ENCODE assay signal across 8 cellular contexts in genomic region chr15:93030430-93031102, GRCh38. TPM values are rescaled to one million over a fixed set of nuclear protein-coding genes. Genes with fewer than 3 reads are reported as not detected.
DNase-seq lines count a peak whose midpoint lies in the region; ATAC-seq and TF ChIP-seq lines count a peak whose summit lies in the region.

No MANE protein-coding gene starts in this region.

- ATAC-seq in GM19351 (IDR thresholded peaks at IDR 0.05; ENCODE audit: unreplicated experiment) (peak; percentile 79), HG03432 (IDR thresholded peaks at IDR 0.05; ENCODE audit: unreplicated experiment) (peak; percentile 79)
- peak; percentile 85 to 87 for ATAC-seq in activated T-cell treated with anti-CD3 and anti-CD28 coated beads, Interleukin-2, amount 50 U/mL, for 4 hours
- peak; percentile 75 to 84 for ATAC-seq in natural killer cell treated with Interleukin-12 subunit alpha and Interleukin-12 subunit beta and Interleukin-15 and Interleukin-18, amount 100 ng/mL, for 72 hours
- peak; percentile 81 for ATAC-seq in stimulated activated naive CD8-positive, alpha-beta T cell treated with anti-CD3 and anti-CD28 coated beads, Interleukin-15, amount 100 ng/mL, for 72 hours

- H3K4me3 Mint-ChIP-seq in activated T-cell treated with anti-CD3 and anti-CD28 coated beads, Interleukin-2, amount 50 U/mL, for 4 hours, result no peak overlapping the region
- H3K4me3 Mint-ChIP-seq in natural killer cell treated with Interleukin-12 subunit alpha and Interleukin-12 subunit beta and Interleukin-15 and Interleukin-18, amount 100 ng/mL, for 72 hours, result no peak overlapping the region
- no peak overlapping the region for H3K4me3 Mint-ChIP-seq in stimulated activated naive CD8-positive, alpha-beta T cell treated with anti-CD3 and anti-CD28 coated beads, Interleukin-15, amount 100 ng/mL, for 72 hours

- peak; percentile 76 for TF ChIP-seq CTCF in OCI-LY1 (IDR thresholded peaks at IDR 0.05; ENCODE audit: low read length)

- H3K36me3 ChIP-seq in OCI-LY1 (ENCODE audit: insufficient read depth, low read length), result peaks cover 19% of the 10 kb centered on the region

- H4K20me1 ChIP-seq in OCI-LY1 (ENCODE audit: insufficient read depth, low read length), result no peaks in the 10 kb centered on the region

- H3K9me3 Mint-ChIP-seq in activated T-cell treated with anti-CD3 and anti-CD28 coated beads, Interleukin-2, amount 50 U/mL, for 4 hours, result no peaks in the 10 kb centered on the region
- H3K9me3 Mint-ChIP-seq in natural killer cell treated with Interleukin-12 subunit alpha and Interleukin-12 subunit beta and Interleukin-15 and Interleukin-18, amount 100 ng/mL, for 72 hours, result no peaks in the 10 kb centered on the region
- no peaks in the 10 kb centered on the region for H3K9me3 Mint-ChIP-seq in stimulated activated naive CD8-positive, alpha-beta T cell treated with anti-CD3 and anti-CD28 coated beads, Interleukin-15, amount 100 ng/mL, for 72 hours

- H3K9me3 ChIP-seq in OCI-LY1 (ENCODE audit: low read length), result no peaks in the 10 kb centered on the region

- H3F3A ChIP-seq in OCI-LY1 (ENCODE audit: insufficient read depth, low read length), result no peaks in the 10 kb centered on the region

- no peak overlapping the region for H3K4me2 ChIP-seq in OCI-LY1 (ENCODE audit: low read length)

- no peak overlapping the region for H2AFZ ChIP-seq in OCI-LY1 (ENCODE audit: low read length)

- no peaks in the 10 kb centered on the region for H3K27me3 Mint-ChIP-seq in activated T-cell treated with anti-CD3 and anti-CD28 coated beads, Interleukin-2, amount 50 U/mL, for 4 hours (ENCODE audit: low read depth)
- no peaks in the 10 kb centered on the region for H3K27me3 Mint-ChIP-seq in natural killer cell treated with Interleukin-12 subunit alpha and Interleukin-12 subunit beta and Interleukin-15 and Interleukin-18, amount 100 ng/mL, for 72 hours
- H3K27me3 Mint-ChIP-seq in stimulated activated naive CD8-positive, alpha-beta T cell treated with anti-CD3 and anti-CD28 coated beads, Interleukin-15, amount 100 ng/mL, for 72 hours, result no peaks in the 10 kb centered on the region

- no peak overlapping the region for H3K27ac Mint-ChIP-seq in natural killer cell treated with Interleukin-12 subunit alpha and Interleukin-12 subunit beta and Interleukin-15 and Interleukin-18, amount 100 ng/mL, for 72 hours
- no peak overlapping the region for H3K27ac Mint-ChIP-seq in stimulated activated naive CD8-positive, alpha-beta T cell treated with anti-CD3 and anti-CD28 coated beads, Interleukin-15, amount 100 ng/mL, for 72 hours

- peaks cover 11% of the 10 kb centered on the region for H3K36me3 Mint-ChIP-seq in activated T-cell treated with anti-CD3 and anti-CD28 coated beads, Interleukin-2, amount 50 U/mL, for 4 hours (ENCODE audit: insufficient read depth)
- H3K36me3 Mint-ChIP-seq in natural killer cell treated with Interleukin-12 subunit alpha and Interleukin-12 subunit beta and Interleukin-15 and Interleukin-18, amount 100 ng/mL, for 72 hours, result peaks cover 2% of the 10 kb centered on the region

- H3K79me2 ChIP-seq in OCI-LY1 (ENCODE audit: insufficient read depth, low read length), result no peaks in the 10 kb centered on the region

- no peak overlapping the region for H3K4me3 ChIP-seq in OCI-LY1 (ENCODE audit: low read depth, low read length, poor library complexity, severe bottlenecking)

- no peak overlapping the region for H3K27ac ChIP-seq in OCI-LY1 (ENCODE audit: low read depth, low read length, poor library complexity, severe bottlenecking)

- peak; percentile 76 for DNase-seq in COLO829 (ENCODE audit: low spot score)
- DNase-seq in activated T-cell treated with anti-CD3 and anti-CD28 coated beads, Interleukin-2, amount 50 U/mL, for 4 hours, result peak; percentile 57
- peak; percentile 49 for DNase-seq in fibroblast of gingiva (ENCODE audit: low read depth)
- DNase-seq in natural killer cell treated with Interleukin-12 subunit alpha and Interleukin-12 subunit beta and Interleukin-15 and Interleukin-18, amount 100 ng/mL, for 72 hours (ENCODE audit: low spot score), result no peak
- peak; percentile 65 to 68 for DNase-seq in stimulated activated naive CD8-positive, alpha-beta T cell treated with anti-CD3 and anti-CD28 coated beads, Interleukin-15, amount 100 ng/mL, for 72 hours

- no peak overlapping the region for H3K9ac ChIP-seq in OCI-LY1 (ENCODE audit: low read length)

- H3K4me1 Mint-ChIP-seq in activated T-cell treated with anti-CD3 and anti-CD28 coated beads, Interleukin-2, amount 50 U/mL, for 4 hours (ENCODE audit: low read depth), result peaks cover 24% of the 10 kb centered on the region
- H3K4me1 Mint-ChIP-seq in natural killer cell treated with Interleukin-12 subunit alpha and Interleukin-12 subunit beta and Interleukin-15 and Interleukin-18, amount 100 ng/mL, for 72 hours (ENCODE audit: low read depth in 2 of 2), result peaks cover 16 to 34% of the 10 kb centered on the region in 2 donors
- peaks cover 58% of the 10 kb centered on the region for H3K4me1 Mint-ChIP-seq in stimulated activated naive CD8-positive, alpha-beta T cell treated with anti-CD3 and anti-CD28 coated beads, Interleukin-15, amount 100 ng/mL, for 72 hours

- no peaks in the 10 kb centered on the region for H3K9me2 ChIP-seq in OCI-LY1 (ENCODE audit: low read depth, low read length)

- peaks cover 14% of the 10 kb centered on the region for H3K4me1 ChIP-seq in OCI-LY1 (ENCODE audit: insufficient read depth, low read length, severe bottlenecking)

- H3K27me3 ChIP-seq in OCI-LY1 (ENCODE audit: insufficient read depth, low read length), result 0 out of 2 replicates have a peak, but pooled peaks cover 4% of the 10 kb centered on the region

RNA-seq across cellular contexts. Expression of gene RGMA, which starts 58.4 kb away (rescaled TPM):
- total RNA-seq in activated T-cell treated with anti-CD3 and anti-CD28 coated beads, Interleukin-2, amount 50 U/mL, for 4 hours, result under 1 TPM in 2 of 3 donors, not detected in 1; 0.18 to 0.22 TPM
- total RNA-seq in natural killer cell treated with Interleukin-12 subunit alpha and Interleukin-12 subunit beta and Interleukin-15 and Interleukin-18, amount 100 ng/mL, for 72 hours, result not detected
